ENCODE assay signal across 18 cellular contexts in genomic region chr10:90658791-90659190, GRCh38.
DNase-seq lines count a peak whose midpoint lies in the region; ATAC-seq, FAIRE-seq and TF ChIP-seq lines count a peak whose summit lies in the region.
"Had no signal": no experiment of that assay in that cellular context is flagged by ENCODE, and none has a peak within 500 bp of the region (broad histone marks: within the 10 kb centered on the region; RNA-seq: fewer than 3 reads in every experiment).

No MANE protein-coding gene starts in this region.

- H3K36me3 ChIP-seq in HepG2 (replicated peaks in 1 of 2; ENCODE audit: control insufficient read depth in 1 of 2, insufficient read depth in 2 of 2, low read length in 2 of 2) = no peaks in the 10 kb centered on the region
- no peaks in the 10 kb centered on the region for H3K36me3 ChIP-seq in right lobe of liver
- H3K36me3 ChIP-seq in OCI-LY7 (ENCODE audit: insufficient read depth, low read length) = no peaks in the 10 kb centered on the region
- H3K36me3 ChIP-seq in upper lobe of right lung = no peaks in the 10 kb centered on the region
- H3K36me3 ChIP-seq in spleen = no peaks in the 10 kb centered on the region
- H3K36me3 ChIP-seq: right atrium auricular region had no signal

- H3K4me3 ChIP-seq in HepG2 (replicated peaks in 1 of 3; ENCODE audit: insufficient read depth in 1 of 3, low read depth in 2 of 3, low read length in 3 of 3) (no peak overlapping the region), right lobe of liver (no peak overlapping the region), OCI-LY7 (ENCODE audit: low read depth, low read length, poor library complexity, severe bottlenecking) (no peak overlapping the region), fibroblast of pulmonary artery (replicated peaks; ENCODE audit: low read depth, low read length) (no peak overlapping the region), upper lobe of right lung (no peak overlapping the region), spleen (no peak overlapping the region)
- H3K4me3 ChIP-seq: right atrium auricular region had no signal

- TF ChIP-seq CTCF in HepG2 (CRISPR knock-in tag; IDR thresholded peaks at IDR 0.05) = peak; percentile 34; the same call in 1 of the 2 replicates
- TF ChIP-seq CTCF in right lobe of liver (IDR thresholded peaks at IDR 0.05) = no peak
- TF ChIP-seq CTCF in OCI-LY7 (conservative IDR thresholded peaks at IDR 0.05; ENCODE audit: low read length) = 0 out of 2 replicates have a peak, but pooled peaks have one; percentile 12
- peak; percentile 42 for TF ChIP-seq CTCF in fibroblast of pulmonary artery (IDR thresholded peaks at IDR 0.05; ENCODE audit: low read length, missing control alignments)
- no peak for TF ChIP-seq CTCF in upper lobe of right lung (IDR thresholded peaks at IDR 0.05)
- TF ChIP-seq CTCF in spleen (IDR thresholded peaks at IDR 0.05 in 8 of 11, conservative IDR thresholded peaks at IDR 0.05 in 3 of 11) = no peak

- TF ChIP-seq POLR2A in HepG2 (IDR thresholded peaks at IDR 0.05; ENCODE audit: insufficient read depth in 1 of 2, low read depth in 2 of 2, low read length in 2 of 2) (no peak), right lobe of liver (IDR thresholded peaks at IDR 0.05) (no peak), spleen (IDR thresholded peaks at IDR 0.05) (no peak)

- no peaks in the 10 kb centered on the region for H4K20me1 ChIP-seq in HepG2 (ENCODE audit: insufficient read depth, low read length)
- H4K20me1 ChIP-seq in OCI-LY7 (ENCODE audit: insufficient read depth, low read length) = no peaks in the 10 kb centered on the region

- no peak for DNase-seq in HepG2 (ENCODE audit: low spot score)
- DNase-seq in right lobe of liver = no peak
- no peak for DNase-seq in OCI-LY7 (ENCODE audit: low spot score)
- DNase-seq in fibroblast of pulmonary artery (ENCODE audit: low read depth) = no peak
- no peak for DNase-seq in upper lobe of right lung
- no peak for DNase-seq in spleen
- no peak for DNase-seq in GM03348 (ENCODE audit: low spot score)
- no peak for DNase-seq in activated naive CD4-positive, alpha-beta T cell (lab: John Stamatoyannopoulos, UW)
- DNase-seq: activated B cell treated with CpG ODN at 0.5 μM for 24 hours; activated CD8-positive, alpha-beta T cell treated with anti-CD3 and anti-CD28 coated beads, Interleukin-2, amount 10 ng/mL, durations not matched to agents 7 days and 5 days; central memory CD4-positive, alpha-beta T cell; effector memory CD8-positive, alpha-beta T cell; immature natural killer cell; NCI-H2081; nephron progenitor cell; stimulated activated CD4-positive, alpha-beta T cell treated with anti-CD3 and anti-CD28 coated beads, Interleukin-1b, Interleukin-23, amount 100 ng/mL, for 48 hours had no signal

- H3K79me2 ChIP-seq in HepG2 (ENCODE audit: insufficient read depth, low read length) (no peaks in the 10 kb centered on the region), OCI-LY7 (ENCODE audit: insufficient read depth, low read depth, low read length) (no peaks in the 10 kb centered on the region)

- no peaks in the 10 kb centered on the region for H3K27me3 ChIP-seq in HepG2 (ENCODE audit: control insufficient read depth in 1 of 2, insufficient read depth in 2 of 2, low read length in 2 of 2)
- no peaks in the 10 kb centered on the region for H3K27me3 ChIP-seq in right lobe of liver
- H3K27me3 ChIP-seq in upper lobe of right lung = no peaks in the 10 kb centered on the region
- H3K27me3 ChIP-seq in spleen (replicated peaks in 1 of 7) = no peaks in the 10 kb centered on the region
- H3K27me3 ChIP-seq: right atrium auricular region had no signal

- H3K9ac ChIP-seq in HepG2 (ENCODE audit: insufficient read depth, low read depth, low read length) = no peak overlapping the region

- in situ Hi-C loops in HepG2 (cut with HindIII; ENCODE audit: extremely low pct_ligation_motif_present, low pct_unique_long_range_greater_than_20kb) = no loop called here

- CTCF ChIA-PET in HepG2 (lab: Yijun Ruan, JAX; ENCODE audit: low intra/inter-chr PET ratio, low total read pairs) = no interaction called here
- CTCF ChIA-PET in OCI-LY7 (lab: Charles Lee; ENCODE audit: unreplicated experiment) = no interaction called here

- peaks cover 6% of the 10 kb centered on the region; the same call in 1 of the 2 replicates for H3K9me3 ChIP-seq in HepG2 (ENCODE audit: low read length)
- no peaks in the 10 kb centered on the region for H3K9me3 ChIP-seq in right lobe of liver
- H3K9me3 ChIP-seq in OCI-LY7 (ENCODE audit: low read length) = no peaks in the 10 kb centered on the region
- H3K9me3 ChIP-seq in upper lobe of right lung = no peaks in the 10 kb centered on the region
- peaks cover 0 to 18% (median 6%) of the 10 kb centered on the region in 8 donors for H3K9me3 ChIP-seq in spleen

- no peak overlapping the region for H3K27ac ChIP-seq in HepG2 (ENCODE audit: extremely low read length, insufficient read depth, low read length)
- H3K27ac ChIP-seq in right lobe of liver = no peak overlapping the region
- H3K27ac ChIP-seq in OCI-LY7 (ENCODE audit: low read depth, low read length, poor library complexity, severe bottlenecking) = no peak overlapping the region
- no peak overlapping the region for H3K27ac ChIP-seq in upper lobe of right lung
- H3K27ac ChIP-seq in spleen = no peak overlapping the region
- H3K27ac ChIP-seq: right atrium auricular region had no signal

- no peaks in the 10 kb centered on the region for H3K9me2 ChIP-seq in OCI-LY7 (ENCODE audit: insufficient read depth, low read length)

- H3K4me1 ChIP-seq in HepG2 (ENCODE audit: insufficient read depth, low read length) = no peaks in the 10 kb centered on the region
- no peaks in the 10 kb centered on the region for H3K4me1 ChIP-seq in right lobe of liver
- no peaks in the 10 kb centered on the region for H3K4me1 ChIP-seq in OCI-LY7 (ENCODE audit: insufficient read depth, low read length, poor library complexity, severe bottlenecking)
- no peaks in the 10 kb centered on the region for H3K4me1 ChIP-seq in upper lobe of right lung
- H3K4me1 ChIP-seq in spleen = no peaks in the 10 kb centered on the region
- H3K4me1 ChIP-seq: right atrium auricular region had no signal

- BruUV-seq in HepG2 (replicated peaks; lab: Mats Ljungman, UMichigan) = no TSS peak
- BruUV-seq in OCI-LY7 (replicated peaks; lab: Mats Ljungman, UMichigan) = no TSS peak

- POLR2A ChIA-PET in HepG2 (lab: Yijun Ruan, JAX) (no interaction called here), OCI-LY7 (lab: Charles Lee) (interaction anchor here (0.5 kb wide), 1 partner anchor 692 kb away, joined by 7 read pairs; no protein-coding TSS in a partner anchor)

- H2AFZ ChIP-seq in HepG2 (ENCODE audit: low read length) (no peak overlapping the region), OCI-LY7 (ENCODE audit: low read length) (no peak overlapping the region)

- no peak for TF ChIP-seq RAD21 in HepG2 (CRISPR knock-in tag; IDR thresholded peaks at IDR 0.05)

- intact Hi-C loops in HepG2 (cut with micrococcal nuclease; ENCODE audit: unreplicated experiment) (no loop called here), right lobe of liver (cut with DNase I) (no loop called here), OCI-LY7 (cut with micrococcal nuclease; ENCODE audit: unreplicated experiment) (no loop called here), upper lobe of right lung (cut with DNase I) (no loop called here), spleen (cut with DNase I; ENCODE audit: low total_unique reads) (no loop called here)

- no peak overlapping the region for H3K4me2 ChIP-seq in HepG2 (ENCODE audit: low read depth, low read length)
- no peak overlapping the region for H3K4me2 ChIP-seq in OCI-LY7 (ENCODE audit: low read length)

- TF ChIP-seq EP300 in HepG2 (IDR thresholded peaks at IDR 0.05; ENCODE audit: low read depth in 2 of 2, low read length in 2 of 2) (no peak), HepG2 (CRISPR knock-in tag; IDR thresholded peaks at IDR 0.05; ENCODE audit: borderline replicate concordance) (no peak)

- WGBS in HepG2 (ENCODE audit: low lambda C conversion rate) = 0% methylated on average over 1 of the region's 1 CpG
- 0% methylated on average over 1 of the region's 1 CpG for WGBS in right lobe of liver (ENCODE audit: insufficient coverage, low coverage, low lambda C conversion rate, missing lambda C conversion rate)
- 0 to 63% (median 30%) methylated on average over 1 of the region's 1 CpG for whole genome bisulfite sequencing in spleen, 5 donors

- no peak for FAIRE-seq in HepG2 (lab: Jason Lieb, UNC)
- FAIRE-seq: H54 had no signal

- ATAC-seq in HepG2 (peak; percentile 60; the same call in 2 of the 3 replicates), right lobe of liver (no peak), upper lobe of right lung (peak; percentile 15)
- ATAC-seq: activated CD8-positive, alpha-beta T cell treated with anti-CD3 and anti-CD28 coated beads, Interleukin-2, amount 10 ng/mL, durations not matched to agents 7 days and 5 days; effector memory CD8-positive, alpha-beta T cell had no signal

TF ChIP-seq in HepG2, 621 proteins besides CTCF, POLR2A, EP300 and RAD21:
- TF ChIP-seq STAG1 (CRISPR knock-in tag; IDR thresholded peaks at IDR 0.05) (0 out of 2 replicates have a peak, but pooled peaks have one; percentile 14), ZSCAN31 (CRISPR knock-in tag; IDR thresholded peaks at IDR 0.05; ENCODE audit: low read depth) (no peak), ZNF841 (CRISPR knock-in tag; IDR thresholded peaks at IDR 0.05; ENCODE audit: borderline replicate concordance) (no peak), ZNF460 (CRISPR knock-in tag; IDR thresholded peaks at IDR 0.05; ENCODE audit: borderline replicate concordance) (no peak)

Comparison
In these comparisons a context has a peak if more than half of its experiments do, and no peak if none do; other contexts are left out.
1. ATAC-seq: peak in HepG2 (single experiment) and upper lobe of right lung (single experiment); none in right lobe of liver (0 of 4).
2. CTCF ChIP-seq: peak in HepG2 (single experiment), OCI-LY7 (single experiment) and fibroblast of pulmonary artery (single experiment); none in right lobe of liver (0 of 4), upper lobe of right lung (single experiment) and spleen (0 of 11).